In genomic region chr17:39600469-39601009, GRCh38 we compare ENCODE assay signal across 22 cellular contexts. TPM values are rescaled to one million over a fixed set of nuclear protein-coding genes. Genes with fewer than 3 reads are reported as not detected.
DNase-seq lines count a peak whose midpoint lies in the region; ATAC-seq, FAIRE-seq and TF ChIP-seq lines count a peak whose summit lies in the region.
"Had no signal": no experiment of that assay in that cellular context is flagged by ENCODE, and none has a peak within 500 bp of the region (broad histone marks: within the 10 kb centered on the region; RNA-seq: fewer than 3 reads in every experiment).

No MANE protein-coding gene starts in this region.

- 11% methylated on average over 9 of the region's 11 CpGs for WGBS in SK-N-SH (ENCODE audit: low lambda C conversion rate)
- WGBS in H1 (ENCODE audit: extremely low coverage in 1 of 2, insufficient coverage in 1 of 2, insufficient read length in 1 of 2, insufficient replicate concordance in 2 of 2, low coverage in 1 of 2, low lambda C conversion rate in 2 of 2, missing lambda C conversion rate in 1 of 2), 2 experiments, result 7% methylated on average over 11 of the region's 11 CpGs; no CpG with 5 or more reads in 1 of the 2 experiments
- no CpG with 5 or more reads among the region's 11 CpGs for WGBS in neuronal stem cell (ENCODE audit: extremely low coverage in 2 of 2, insufficient read length in 2 of 2, insufficient replicate concordance in 1 of 2), 2 donors

- no peak overlapping the region for H3K9ac ChIP-seq in SK-N-SH
- H3K9ac ChIP-seq in H1 (replicated peaks in 1 of 4; ENCODE audit: extremely low read depth in 1 of 4, low read depth in 3 of 4, low read length in 3 of 4), result no peak overlapping the region
- no peak overlapping the region for H3K9ac ChIP-seq in neuronal stem cell (ENCODE audit: low read depth, low read length, poor library complexity)

- H3K27me3 Mint-ChIP-seq in natural killer cell (ENCODE audit: low read depth in 2 of 2), result peaks cover 49 to 81% of the 10 kb centered on the region in 2 donors

- H2AK5ac ChIP-seq in H1 (ENCODE audit: low read depth, low read length) (no peak overlapping the region), neuronal stem cell (ENCODE audit: low read depth, low read length) (no peak overlapping the region)

- FAIRE-seq in H1 (lab: Jason Lieb, UNC), result no peak
- FAIRE-seq: D721Med, GM12892 had no signal

- no peak for TF ChIP-seq POLR2A in H1 (IDR thresholded peaks at IDR 0.05; ENCODE audit: control extremely low read depth in 1 of 2, low read depth in 2 of 2, low read length in 2 of 2)

- H3K36me3 Mint-ChIP-seq in natural killer cell, result no peaks in the 10 kb centered on the region
- H3K36me3 Mint-ChIP-seq: CD8-positive, alpha-beta T cell had no signal

- no peaks in the 10 kb centered on the region for H3K9me2 ChIP-seq in SK-N-SH

- no peak overlapping the region for H3K27ac Mint-ChIP-seq in natural killer cell
- H3K27ac Mint-ChIP-seq: CD14-positive monocyte; CD8-positive, alpha-beta T cell had no signal

- no peak overlapping the region; the same call in 1 of the 2 replicates for H3K18ac ChIP-seq in H1 (ENCODE audit: extremely low read depth, low read length)
- no peak overlapping the region for H3K18ac ChIP-seq in neuronal stem cell (ENCODE audit: low read length)

- H2BK12ac ChIP-seq in H1 (ENCODE audit: low read depth, low read length) (peak overlapping the region; percentile 42; the same call in 1 of the 2 replicates), neuronal stem cell (ENCODE audit: low read length) (no peak overlapping the region)

- no peak overlapping the region for H2BK20ac ChIP-seq in H1 (ENCODE audit: low read length)

- H3F3A ChIP-seq in SK-N-SH (replicated peaks; ENCODE audit: insufficient read depth), result no peaks in the 10 kb centered on the region

- H3K23ac ChIP-seq in H1 (ENCODE audit: insufficient read length) (no peak overlapping the region), neuronal stem cell (ENCODE audit: low read depth, low read length, poor library complexity) (peak overlapping the region; percentile 82)

- H3K36me3 ChIP-seq in SK-N-SH (replicated peaks in 1 of 2; ENCODE audit: control insufficient read depth in 1 of 2, insufficient read depth in 2 of 2, low read length in 1 of 2) (no peaks in the 10 kb centered on the region), H1 (ENCODE audit: control insufficient read depth in 2 of 4, insufficient read depth in 4 of 4, low read length in 3 of 4) (peaks cover 0 to 2% (median 0%) of the 10 kb centered on the region in 4 experiments; a peak in 1 of 8 replicates), neuronal stem cell (replicated peaks in 1 of 2; ENCODE audit: control insufficient read depth in 2 of 2, insufficient read depth in 2 of 2, low read length in 2 of 2) (no peaks in the 10 kb centered on the region)
- H3K36me3 ChIP-seq: HAP-1 had no signal

- DNase-seq in SK-N-SH (peak; percentile 31), H1 (ENCODE audit: low read depth in 1 of 2, low spot score in 2 of 2) (peak in 1 of 2 experiments; percentile 56), neuronal stem cell (ENCODE audit: low spot score) (no peak), OCI-M1 (lab: John Stamatoyannopoulos, UW) (no peak), natural killer cell (no peak), NCI-H226 (no peak)
- DNase-seq: CD8-positive, alpha-beta T cell; COR-L47; DMS153; DMS79 treated with DMSO at 0.1 percent for 48 hours; EL; GDM1 had no signal

- H3K9me3 ChIP-seq in SK-N-SH (no peaks in the 10 kb centered on the region), H1 (ENCODE audit: insufficient read depth in 2 of 2, low read depth in 1 of 2, low read length in 1 of 2) (no peaks in the 10 kb centered on the region), neuronal stem cell (replicated peaks in 1 of 2; ENCODE audit: control insufficient read depth in 2 of 2, insufficient read depth in 1 of 2, low read depth in 1 of 2, low read length in 2 of 2) (peaks cover 0 to 2% of the 10 kb centered on the region in 2 donors)
- H3K9me3 ChIP-seq: HAP-1 had no signal

- H3K4me3 ChIP-seq in SK-N-SH (ENCODE audit: low read depth in 2 of 2, low read length in 1 of 2), result no peak overlapping the region
- H3K4me3 ChIP-seq in H1 (ENCODE audit: extremely low read depth in 1 of 4, insufficient read depth in 2 of 4, low read depth in 3 of 4, low read length in 4 of 4), result peak overlapping the region in 1 of 4 experiments; percentile 38; a peak in 1 of 8 replicates
- H3K4me3 ChIP-seq in neuronal stem cell (ENCODE audit: low read length in 2 of 2), result no peak overlapping the region
- H3K4me3 ChIP-seq: HAP-1 had no signal

- no peaks in the 10 kb centered on the region for H3K79me1 ChIP-seq in H1 (ENCODE audit: low read depth, low read length)
- H3K79me1 ChIP-seq in neuronal stem cell (ENCODE audit: low read depth, low read length), result no peaks in the 10 kb centered on the region

- H4K91ac ChIP-seq in H1 (replicated peaks; ENCODE audit: insufficient read length, low read length) (no peak overlapping the region), neuronal stem cell (ENCODE audit: low read depth, low read length, poor library complexity) (no peak overlapping the region)

- H3K4me1 ChIP-seq in SK-N-SH (ENCODE audit: control insufficient read depth in 1 of 2, insufficient read depth in 2 of 2, low read depth in 1 of 2, low read length in 1 of 2), result peaks cover 7 to 32% of the 10 kb centered on the region in 2 experiments
- H3K4me1 ChIP-seq in H1 (replicated peaks in 1 of 4; ENCODE audit: control insufficient read depth in 3 of 4, insufficient read depth in 4 of 4, low read length in 3 of 4), result peaks cover 5 to 53% (median 32%) of the 10 kb centered on the region in 4 experiments
- H3K4me1 ChIP-seq in neuronal stem cell (ENCODE audit: control insufficient read depth in 2 of 2, insufficient read depth in 1 of 2, low read depth in 1 of 2, low read length in 2 of 2), result no peaks in the 10 kb centered on the region
- H3K4me1 ChIP-seq: HAP-1 had no signal

- no peak overlapping the region for H2BK15ac ChIP-seq in H1 (ENCODE audit: low read length)
- H2BK15ac ChIP-seq in neuronal stem cell (ENCODE audit: low read length), result no peak overlapping the region

- H3K27ac ChIP-seq in SK-N-SH (ENCODE audit: low read depth in 2 of 2, low read length in 1 of 2), result no peak overlapping the region
- no peak overlapping the region for H3K27ac ChIP-seq in H1 (ENCODE audit: low read depth, low read length)
- no peak overlapping the region for H3K27ac ChIP-seq in neuronal stem cell (replicated peaks; ENCODE audit: low read length)
- H3K27ac ChIP-seq: 22Rv1 had no signal

- H4K5ac ChIP-seq in H1 (ENCODE audit: insufficient read length, low read depth, low read length), result no peak overlapping the region

- H3K4me1 Mint-ChIP-seq in natural killer cell, result peaks cover 0 to 11% of the 10 kb centered on the region in 2 donors

- POLR2A ChIA-PET in SK-N-SH (lab: Yijun Ruan, JAX), result no interaction called here
- POLR2A ChIA-PET in H1 (lab: Charles Lee; ENCODE audit: partially characterized antibody), result interaction anchor here (1.2 to 1.7 kb wide), 7 partner anchors 17 to 129 kb away, joined by 3 to 5 read pairs (median 4); partner anchors contain the start of gene PPP1R1B

- H2BK5ac ChIP-seq in H1 (ENCODE audit: low read depth, low read length) (no peak overlapping the region), neuronal stem cell (ENCODE audit: low read length) (no peak overlapping the region)

- no peak overlapping the region for H3K56ac ChIP-seq in H1 (replicated peaks; ENCODE audit: insufficient read length, low read depth, low read length)

- H3K4ac ChIP-seq in H1 (replicated peaks; ENCODE audit: insufficient read length, low read depth, low read length) (no peak overlapping the region), neuronal stem cell (ENCODE audit: low read length) (no peak overlapping the region)

- H4K8ac ChIP-seq in H1 (ENCODE audit: extremely low read depth, insufficient read depth, low read length) (no peak overlapping the region), neuronal stem cell (ENCODE audit: low read depth, low read length) (no peak overlapping the region)

- ATAC-seq in SK-N-SH treated with all-trans-retinoic acid at 6 μM for 48 hours, result no peak
- no peak for ATAC-seq in natural killer cell
- ATAC-seq: CD8-positive, alpha-beta T cell had no signal

- TF ChIP-seq EP300 in SK-N-SH (IDR thresholded peaks at IDR 0.05; ENCODE audit: borderline replicate concordance in 1 of 2, low read depth in 1 of 2, low read length in 1 of 2) (no peak), H1 (IDR thresholded peaks at IDR 0.05; ENCODE audit: borderline replicate concordance in 1 of 2, low read depth in 2 of 2, low read length in 2 of 2) (no peak)

- no peaks in the 10 kb centered on the region for H3K9me3 Mint-ChIP-seq in natural killer cell
- H3K9me3 Mint-ChIP-seq: CD8-positive, alpha-beta T cell had no signal

- peaks cover 17% of the 10 kb centered on the region; the same call in 1 of the 2 replicates for H4K20me1 ChIP-seq in SK-N-SH (ENCODE audit: insufficient read depth)
- H4K20me1 ChIP-seq in H1 (replicated peaks in 1 of 2; ENCODE audit: control insufficient read depth in 1 of 2, insufficient read depth in 2 of 2, low read length in 2 of 2), result peaks cover 6 to 21% of the 10 kb centered on the region in 2 experiments

- H2BK120ac ChIP-seq in H1 (replicated peaks; ENCODE audit: low read depth, low read length), result no peak overlapping the region
- no peak overlapping the region for H2BK120ac ChIP-seq in neuronal stem cell (ENCODE audit: low read depth, low read length)

- H3K23me2 ChIP-seq in H1 (ENCODE audit: low read depth, low read length), result peaks cover 4% of the 10 kb centered on the region; the same call in 1 of the 2 replicates

- no peak for TF ChIP-seq RAD21 in SK-N-SH (IDR thresholded peaks at IDR 0.05; ENCODE audit: low read length)
- no peak for TF ChIP-seq RAD21 in H1 (IDR thresholded peaks at IDR 0.05 in 1 of 2, conservative IDR thresholded peaks at IDR 0.05 in 1 of 2; ENCODE audit: low read depth in 2 of 2, low read length in 2 of 2)

- H3K79me2 ChIP-seq in SK-N-SH (ENCODE audit: insufficient read depth) (no peaks in the 10 kb centered on the region), H1 (ENCODE audit: control insufficient read depth in 1 of 2, insufficient read depth in 2 of 2, low read length in 2 of 2) (no peaks in the 10 kb centered on the region)

- CTCF ChIA-PET in SK-N-SH (lab: Yijun Ruan, JAX), result interaction anchor here (1.1 to 17.5 kb wide), 5 partner anchors 21 to 71 kb away, joined by 4 to 285 read pairs (median 9); partner anchors contain the start of gene PPP1R1B
- CTCF ChIA-PET in H1 (lab: Charles Lee; ENCODE audit: partially characterized antibody), result interaction anchor here (0.8 to 10.7 kb wide), 10 partner anchors 11 to 65 kb away, joined by 3 to 140 read pairs (median 6); partner anchors contain the start of genes PPP1R1B and TCAP

- no peak for TF ChIP-seq CTCF in SK-N-SH (IDR thresholded peaks at IDR 0.05)
- TF ChIP-seq CTCF in H1 (IDR thresholded peaks at IDR 0.05; ENCODE audit: control extremely low read depth in 1 of 3, insufficient read depth in 1 of 3, low read depth in 1 of 3, low read length in 3 of 3), result no peak
- no peak for TF ChIP-seq CTCF in natural killer cell (IDR thresholded peaks at IDR 0.05)

- no peak overlapping the region for H3K4me3 Mint-ChIP-seq in natural killer cell
- H3K4me3 Mint-ChIP-seq: CD8-positive, alpha-beta T cell had no signal

- H2AFZ ChIP-seq in SK-N-SH (ENCODE audit: low read depth) (no peak overlapping the region), H1 (ENCODE audit: low read length) (no peak overlapping the region), neuronal stem cell (ENCODE audit: low read length) (no peak overlapping the region)

- H3K4me2 ChIP-seq in SK-N-SH, result no peak overlapping the region
- peak overlapping the region; percentile 61 to 68 for H3K4me2 ChIP-seq in H1 (ENCODE audit: insufficient read depth in 1 of 2, low read depth in 2 of 2, low read length in 2 of 2)
- H3K4me2 ChIP-seq in neuronal stem cell (ENCODE audit: insufficient read depth, low read length, poor library complexity, severe bottlenecking), result no peak overlapping the region

- H3K14ac ChIP-seq in H1 (ENCODE audit: insufficient read length) (no peak overlapping the region), neuronal stem cell (ENCODE audit: low read length) (no peak overlapping the region)

- peaks cover 96% of the 10 kb centered on the region for H3K27me3 ChIP-seq in SK-N-SH (ENCODE audit: insufficient read depth)
- peaks cover 86 to 100% (median 98%) of the 10 kb centered on the region in 4 experiments for H3K27me3 ChIP-seq in H1 (replicated peaks in 1 of 4; ENCODE audit: control insufficient read depth in 3 of 4, extremely low read depth in 1 of 4, insufficient read depth in 3 of 4, low read length in 3 of 4)
- peaks cover 88 to 100% (median 100%) of the 10 kb centered on the region in 3 experiments for H3K27me3 ChIP-seq in neuronal stem cell (ENCODE audit: control insufficient read depth in 3 of 3, insufficient read depth in 3 of 3, low read depth in 1 of 3, low read length in 3 of 3)

- intact Hi-C loops in natural killer cell (cut with micrococcal nuclease), result no loop called here

RNA-seq across cellular contexts. Expression of gene NEUROD2, which starts 7.2 kb away (rescaled TPM):
- not detected in 2 replicates for polyA plus RNA-seq in SK-N-SH (2012; rRNA removed)
- not detected in 2 replicates for polyA plus RNA-seq in SK-N-SH (2012; cell fraction: cytosol; rRNA removed)
- 0.04 TPM in 1 of 2 replicates, not detected in the other for polyA plus RNA-seq in SK-N-SH (2012; cell fraction: nucleus; rRNA removed)
- total RNA-seq in H1 (2021; fragmentation: NEBNext Ultra II Directional; extraction: Animal tissue kit (Norgen Biotek cat#: 25700)), result not detected in 2 replicates
- not detected in 2 replicates for polyA plus RNA-seq in H1 (2011; rRNA removed)
- not detected for polyA plus RNA-seq in H1 (2011; cell fraction: cytosol; rRNA removed)
- not detected for polyA plus RNA-seq in H1 (2011; cell fraction: nucleus; rRNA removed)
- not detected in 4 replicates for polyA plus RNA-seq in H1 (2012, experiment 1 of 2)
- 0.12 TPM for polyA plus RNA-seq in H1 (2012, experiment 2 of 2)
- 0.02 TPM for polyA plus RNA-seq in H1 (2013, experiment 1 of 2)
- 0.02 TPM for polyA plus RNA-seq in H1 (2013, experiment 2 of 2)
- not detected in 2 replicates for polyA minus RNA-seq in H1 (2011; rRNA and poly(A)+ RNA removed)
- not detected for polyA minus RNA-seq in H1 (2011; cell fraction: cytosol; rRNA and poly(A)+ RNA removed)
- polyA minus RNA-seq in H1 (2011; cell fraction: nucleus; rRNA and poly(A)+ RNA removed), result not detected
- not detected for polyA plus RNA-seq in neuronal stem cell (2013, experiment 1 of 2)
- polyA plus RNA-seq in neuronal stem cell (2013, experiment 2 of 2), result not detected
- not detected for total RNA-seq in natural killer cell
- total RNA-seq: A673; CD8-positive, alpha-beta T cell; HT1080 had no signal
- polyA plus RNA-seq: BJ, CD14-positive monocyte, IgD-negative memory B cell had no signal

RNA-seq across cellular contexts. Expression of gene PPP1R1B, which starts 26.2 kb away (rescaled TPM):
- polyA plus RNA-seq in SK-N-SH (2012; rRNA removed), result 0.05 and 0.07 TPM in 2 replicates
- polyA plus RNA-seq in SK-N-SH (2012; cell fraction: cytosol; rRNA removed), result 0.05 and 0.12 TPM in 2 replicates
- polyA plus RNA-seq in SK-N-SH (2012; cell fraction: nucleus; rRNA removed), result not detected in 2 replicates
- 9.4 and 10.7 TPM in 2 replicates for total RNA-seq in H1 (2021; fragmentation: NEBNext Ultra II Directional; extraction: Animal tissue kit (Norgen Biotek cat#: 25700))
- 21.0 and 22.3 TPM in 2 replicates for polyA plus RNA-seq in H1 (2011; rRNA removed)
- 15.9 TPM for polyA plus RNA-seq in H1 (2011; cell fraction: cytosol; rRNA removed)
- 15.3 TPM for polyA plus RNA-seq in H1 (2011; cell fraction: nucleus; rRNA removed)
- polyA plus RNA-seq in H1 (2012, experiment 1 of 2), result 13.4 to 19.6 TPM (median 17.0 TPM) in 4 replicates
- 22.0 TPM for polyA plus RNA-seq in H1 (2012, experiment 2 of 2)
- polyA plus RNA-seq in H1 (2013, experiment 1 of 2), result 10.8 TPM
- polyA plus RNA-seq in H1 (2013, experiment 2 of 2), result 11.3 TPM
- 9.1 and 11.8 TPM in 2 replicates for polyA minus RNA-seq in H1 (2011; rRNA and poly(A)+ RNA removed)
- polyA minus RNA-seq in H1 (2011; cell fraction: cytosol; rRNA and poly(A)+ RNA removed), result 7.9 TPM
- 4.6 TPM for polyA minus RNA-seq in H1 (2011; cell fraction: nucleus; rRNA and poly(A)+ RNA removed)
- polyA plus RNA-seq in neuronal stem cell (2013, experiment 1 of 2), result 0.39 TPM
- 0.21 TPM for polyA plus RNA-seq in neuronal stem cell (2013, experiment 2 of 2)
- total RNA-seq in natural killer cell, result not detected
- total RNA-seq: CD8-positive, alpha-beta T cell; HT1080 had no signal
- polyA plus RNA-seq: BJ, CD14-positive monocyte, IgD-negative memory B cell had no signal

RNA-seq across cellular contexts. Expression of gene STARD3, which starts 36.4 kb away (rescaled TPM):
- 76.8 and 78.0 TPM in 2 replicates for polyA plus RNA-seq in SK-N-SH (2012; rRNA removed)
- 32.5 and 44.3 TPM in 2 replicates for polyA plus RNA-seq in SK-N-SH (2012; cell fraction: cytosol; rRNA removed)
- 330 and 615 TPM in 2 replicates for polyA plus RNA-seq in SK-N-SH (2012; cell fraction: nucleus; rRNA removed)
- total RNA-seq in H1 (2021; fragmentation: NEBNext Ultra II Directional; extraction: Animal tissue kit (Norgen Biotek cat#: 25700)), result 47.6 and 56.7 TPM in 2 replicates
- 80.3 and 116 TPM in 2 replicates for polyA plus RNA-seq in H1 (2011; rRNA removed)
- polyA plus RNA-seq in H1 (2011; cell fraction: cytosol; rRNA removed), result 80.2 TPM
- polyA plus RNA-seq in H1 (2011; cell fraction: nucleus; rRNA removed), result 203 TPM
- polyA plus RNA-seq in H1 (2012, experiment 1 of 2), result 54.2 to 69.5 TPM (median 56.8 TPM) in 4 replicates
- polyA plus RNA-seq in H1 (2012, experiment 2 of 2), result 61.3 TPM
- polyA plus RNA-seq in H1 (2013, experiment 1 of 2), result 80.5 TPM
- polyA plus RNA-seq in H1 (2013, experiment 2 of 2), result 91.9 TPM
- polyA minus RNA-seq in H1 (2011; rRNA and poly(A)+ RNA removed), result 78.6 and 84.8 TPM in 2 replicates
- polyA minus RNA-seq in H1 (2011; cell fraction: cytosol; rRNA and poly(A)+ RNA removed), result 37.6 TPM
- 53.7 TPM for polyA minus RNA-seq in H1 (2011; cell fraction: nucleus; rRNA and poly(A)+ RNA removed)
- 65.0 TPM for polyA plus RNA-seq in neuronal stem cell (2013, experiment 1 of 2)
- polyA plus RNA-seq in neuronal stem cell (2013, experiment 2 of 2), result 70.1 TPM
- 100 to 1,000 TPM in 2 of 3 donors, 10 to 100 TPM in 1; 97.1 to 115 (median 105) TPM for total RNA-seq in natural killer cell

Comparison
In these comparisons a context has a peak if more than half of its experiments do, and no peak if none do; other contexts are left out.
1. H3K4me2 ChIP-seq: peak in H1 (2 of 2); none in SK-N-SH (single experiment) and neuronal stem cell (single experiment).